Comparison of ENCODE assay signal across 15 cellular contexts in the genomic region with DNA sequence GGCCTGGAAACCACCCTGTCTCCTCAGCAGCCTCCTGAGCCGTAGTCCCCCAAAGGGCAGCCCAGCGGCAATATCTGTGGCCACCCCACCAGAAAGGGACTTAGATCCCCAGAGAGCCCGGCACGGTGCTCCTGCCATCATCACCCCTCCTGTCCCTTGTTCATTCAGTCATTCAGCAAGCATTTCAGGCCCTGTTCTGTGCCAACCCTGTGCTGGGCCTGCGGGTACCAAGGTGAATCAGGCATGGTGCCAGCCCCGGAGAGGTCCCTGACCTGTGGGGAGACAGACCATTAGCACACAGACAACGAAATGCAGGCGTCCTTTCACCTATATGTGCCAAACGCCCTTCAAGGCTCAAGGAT. TPM values are rescaled to one million over a fixed set of nuclear protein-coding genes. Genes with fewer than 3 reads are reported as not detected.
DNase-seq lines count a peak whose midpoint lies in the region; ATAC-seq and TF ChIP-seq lines count a peak whose summit lies in the region.
"Had no signal": no experiment of that assay in that cellular context is flagged by ENCODE, and none has a peak within 500 bp of the region (broad histone marks: within the 10 kb centered on the region; RNA-seq: fewer than 3 reads in every experiment).

No MANE protein-coding gene starts in this region.

- TF ChIP-seq CTCF in heart right ventricle (IDR thresholded peaks at IDR 0.05), result no peak
- no peak for TF ChIP-seq CTCF in WTC11 (IDR thresholded peaks at IDR 0.05)
- TF ChIP-seq CTCF in tibial artery (IDR thresholded peaks at IDR 0.05), result no peak

- H3K27me3 Mint-ChIP-seq in WTC11 (ENCODE audit: low read depth), result peaks cover 3% of the 10 kb centered on the region; the same call in 1 of the 2 replicates

- no peak overlapping the region for H3K27ac ChIP-seq in heart right ventricle
- H3K27ac ChIP-seq in tibial artery, result no peak overlapping the region
- H3K27ac ChIP-seq: pancreas, SK-N-MC had no signal

- H3K36me3 Mint-ChIP-seq in WTC11, result peaks cover 16% of the 10 kb centered on the region

- POLR2A ChIA-PET in WTC11 (lab: Charles Lee), result no interaction called here

- H3K4me1 ChIP-seq in heart right ventricle, result peaks cover 7 to 32% (median 24%) of the 10 kb centered on the region in 9 donors
- H3K4me1 ChIP-seq in tibial artery, result peaks cover 0 to 31% (median 21%) of the 10 kb centered on the region in 4 donors

- peaks cover 0 to 15% (median 4%) of the 10 kb centered on the region in 7 donors for H3K27me3 ChIP-seq in heart right ventricle
- no peaks in the 10 kb centered on the region for H3K27me3 ChIP-seq in tibial artery
- H3K27me3 ChIP-seq: pancreas had no signal

- no peak overlapping the region for H3K27ac Mint-ChIP-seq in WTC11

- peaks cover 21% of the 10 kb centered on the region for H3K4me1 Mint-ChIP-seq in WTC11

- intact Hi-C loops in cardiac septum (cut with DNase I) (no loop called here), heart right ventricle (cut with DNase I) (no loop called here), tibial artery (cut with DNase I; ENCODE audit: low total_unique reads) (no loop called here)

- H3K9me3 ChIP-seq in heart right ventricle (no peaks in the 10 kb centered on the region), iPS-18c (ENCODE audit: control insufficient read depth, insufficient read depth, low read length) (peaks cover 2% of the 10 kb centered on the region), tibial artery (no peaks in the 10 kb centered on the region)
- H3K9me3 ChIP-seq: pancreas had no signal

- ATAC-seq in heart right ventricle (no peak), WTC11 (no peak), SK-N-SH treated with all-trans-retinoic acid at 6 μM for 48 hours (no peak)
- ATAC-seq: left colon, pancreas had no signal

- no peaks in the 10 kb centered on the region for H3K9me3 Mint-ChIP-seq in WTC11

- H3K4me3 ChIP-seq in heart right ventricle, result no peak overlapping the region
- 0 out of 2 replicates have a peak overlapping the region, but pooled peaks have one; percentile 15 for H3K4me3 ChIP-seq in iPS-18c (ENCODE audit: insufficient read depth, low read depth, low read length)
- no peak overlapping the region for H3K4me3 ChIP-seq in tibial artery
- H3K4me3 ChIP-seq: pancreas, SK-N-MC had no signal

- peak; percentile 62 for DNase-seq in cardiac septum (ENCODE audit: low spot score)
- no peak for DNase-seq in heart right ventricle
- DNase-seq in WTC11 (ENCODE audit: low spot score), result no peak
- peak; percentile 18 to 62 for DNase-seq in tibial artery
- DNase-seq in glomerular visceral epithelial cell (ENCODE audit: extremely low spot score), result no peak
- no peak for DNase-seq in GM03348 (ENCODE audit: low spot score)
- DNase-seq: activated CD4-positive, alpha-beta T cell treated with anti-CD3 and anti-CD28 coated beads for 4 hours; foreskin melanocyte; GF-D8; NCI-H1417 had no signal

- CTCF ChIA-PET in WTC11 (lab: Charles Lee), result interaction anchor here (0.6 kb wide), 1 partner anchor 57 kb away, joined by 3 read pairs; no protein-coding TSS in a partner anchor

- peak overlapping the region; percentile 97 for H3K4me3 Mint-ChIP-seq in WTC11

- no peaks in the 10 kb centered on the region for H3K36me3 ChIP-seq in heart right ventricle
- H3K36me3 ChIP-seq in tibial artery, result no peaks in the 10 kb centered on the region
- H3K36me3 ChIP-seq: pancreas had no signal

- WGBS in heart right ventricle, 2 donors, result 85 to 89% methylated on average over 9 of the region's 9 CpGs

TF ChIP-seq in WTC11, 78 proteins besides CTCF, POLR2A, EP300 and RAD21 (continues in another document):
- TF ChIP-seq TEAD1 (CRISPR knock-in tag; IDR thresholded peaks at IDR 0.05) (no peak), TP53 (CRISPR knock-in tag; IDR thresholded peaks at IDR 0.05) (no peak), HMGA2 (CRISPR knock-in tag; IDR thresholded peaks at IDR 0.05) (no peak), ZNF532 (CRISPR knock-in tag; IDR thresholded peaks at IDR 0.05; ENCODE audit: borderline replicate concordance) (no peak), ZNF671 (CRISPR knock-in tag; IDR thresholded peaks at IDR 0.05) (no peak)

TF ChIP-seq in SK-N-SH treated with all-trans-retinoic acid at 6 μM for 48 hours, 23 proteins besides CTCF, POLR2A, EP300 and RAD21:
- TF ChIP-seq ZFP3 (CRISPR knock-in tag; IDR thresholded peaks at IDR 0.05) (no peak), RARB (CRISPR knock-in tag; IDR thresholded peaks at IDR 0.05) (no peak), BACH2 (CRISPR knock-in tag; IDR thresholded peaks at IDR 0.05; ENCODE audit: borderline replicate concordance) (no peak), SNAI2 (CRISPR knock-in tag; IDR thresholded peaks at IDR 0.05) (no peak), ZFP30 (CRISPR knock-in tag; IDR thresholded peaks at IDR 0.05) (no peak), TCF4 (CRISPR knock-in tag; IDR thresholded peaks at IDR 0.05; ENCODE audit: borderline replicate concordance) (no peak), ESRRG (CRISPR knock-in tag; IDR thresholded peaks at IDR 0.05) (no peak)
- TF ChIP-seq, protein P1, sequence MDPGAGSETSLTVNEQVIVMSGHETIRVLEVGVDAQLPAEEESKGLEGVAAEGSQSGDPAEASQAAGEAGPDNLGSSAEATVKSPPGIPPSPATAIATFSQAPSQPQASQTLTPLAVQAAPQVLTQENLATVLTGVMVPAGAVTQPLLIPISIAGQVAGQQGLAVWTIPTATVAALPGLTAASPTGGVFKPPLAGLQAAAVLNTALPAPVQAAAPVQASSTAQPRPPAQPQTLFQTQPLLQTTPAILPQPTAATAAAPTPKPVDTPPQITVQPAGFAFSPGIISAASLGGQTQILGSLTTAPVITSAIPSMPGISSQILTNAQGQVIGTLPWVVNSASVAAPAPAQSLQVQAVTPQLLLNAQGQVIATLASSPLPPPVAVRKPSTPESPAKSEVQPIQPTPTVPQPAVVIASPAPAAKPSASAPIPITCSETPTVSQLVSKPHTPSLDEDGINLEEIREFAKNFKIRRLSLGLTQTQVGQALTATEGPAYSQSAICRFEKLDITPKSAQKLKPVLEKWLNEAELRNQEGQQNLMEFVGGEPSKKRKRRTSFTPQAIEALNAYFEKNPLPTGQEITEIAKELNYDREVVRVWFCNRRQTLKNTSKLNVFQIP (CRISPR knock-in tag; IDR thresholded peaks at IDR 0.05; ENCODE audit: borderline replicate concordance, low read depth), result no peak

RNA-seq across cellular contexts. Expression of gene LRP8, which starts 1.3 kb away (rescaled TPM):
- 2.3 TPM for total RNA-seq in cardiac septum
- total RNA-seq in heart right ventricle, result 1 to 10 TPM; 1.7 to 4.7 (median 2.3) TPM
- 1 to 10 TPM in 1 of 2 donors, under 1 TPM in 1; 0.37 to 1.1 TPM for polyA plus RNA-seq in heart right ventricle
- 61.9 to 69.5 TPM (median 66.6 TPM) in 3 replicates for total RNA-seq in WTC11 (2021)

Comparison
In these comparisons a context has a peak if more than half of its experiments do, and no peak if none do; other contexts are left out.
1. DNase-seq: peak in cardiac septum (single experiment) and tibial artery (2 of 2); none in heart right ventricle (0 of 2), WTC11 (single experiment), glomerular visceral epithelial cell (single experiment) and GM03348 (single experiment).
2. RNA of gene LRP8, which starts 1.3 kb away (total RNA-seq): 61.9 to 69.5 TPM in WTC11; 2.3 TPM in cardiac septum (single experiment) and 1.7 to 4.7 TPM in heart right ventricle; every median in the first group is over 10 times any median in the second.